Comparison of ENCODE assay signal across 21 cellular contexts in genomic region chr11:69136471-69136870, GRCh38. TPM values are rescaled to one million over a fixed set of nuclear protein-coding genes. Genes with fewer than 3 reads are reported as not detected.
"Had no signal": no experiment of that assay in that cellular context is flagged by ENCODE, and none has a peak within 500 bp of the region (broad histone marks: within the 10 kb centered on the region; RNA-seq: fewer than 3 reads in every experiment).

No MANE protein-coding gene starts in this region.

- H3K4me3 ChIP-seq: cardiac muscle cell, dorsolateral prefrontal cortex, pancreas, sigmoid colon, SK-N-MC, thyroid gland had no signal

- H3K4me1 Mint-ChIP-seq: activated naive CD8-positive, alpha-beta T cell treated with anti-CD3 and anti-CD28 coated beads, Interleukin-2, amount 10 ng/mL, durations not matched to agents 7 days and 5 days had no signal

- H3K27ac Mint-ChIP-seq: activated B cell treated with CpG ODN at 0.5 μM for 24 hours; activated naive CD8-positive, alpha-beta T cell treated with anti-CD3 and anti-CD28 coated beads, Interleukin-2, amount 10 ng/mL, durations not matched to agents 7 days and 5 days; T-helper 2 cell treated with Interferon-gamma antibody and Interleukin-4, amounts not matched to agents 5 μg/mL and 100 μg/mL, for 36 hours had no signal

- ATAC-seq: left ventricle myocardium superior; naive thymus-derived CD4-positive, alpha-beta T cell; stimulated activated memory B cell treated with anti-CD40 and anti-IgM and Interleukin-4, amounts not matched to agents 10 μg/mL and 1 μg/mL and 100 μg/mL, for 72 hours had no signal

- H3K9me3 ChIP-seq: neutrophil, pancreas, sigmoid colon, thyroid gland had no signal

- H3K4me3 Mint-ChIP-seq: activated B cell treated with CpG ODN at 0.5 μM for 24 hours; activated naive CD8-positive, alpha-beta T cell treated with anti-CD3 and anti-CD28 coated beads, Interleukin-2, amount 10 ng/mL, durations not matched to agents 7 days and 5 days; activated T-helper 1 cell treated with anti-CD3 and anti-CD28 coated beads, Interleukin-12 subunit alpha, Interleukin-12 subunit beta, Interleukin-2, Interleukin-4 antibody, amounts not matched to agents 30 ng/mL and 10 ng/mL and 1 ng/mL, durations not matched to agents 14 hours and 24 hours and 36 hours; naive thymus-derived CD4-positive, alpha-beta T cell; stimulated activated memory B cell treated with anti-CD40 and anti-IgM and Interleukin-4, amounts not matched to agents 10 μg/mL and 1 μg/mL and 100 μg/mL, for 72 hours; T-helper 2 cell treated with Interferon-gamma antibody and Interleukin-4, amounts not matched to agents 5 μg/mL and 100 μg/mL, for 36 hours had no signal

- H3K27me3 ChIP-seq: cardiac muscle cell, dorsolateral prefrontal cortex, neutrophil, pancreas, sigmoid colon, thyroid gland had no signal

- H3K27me3 Mint-ChIP-seq: activated B cell treated with CpG ODN at 0.5 μM for 24 hours; activated naive CD8-positive, alpha-beta T cell treated with anti-CD3 and anti-CD28 coated beads, Interleukin-2, amount 10 ng/mL, durations not matched to agents 7 days and 5 days; naive thymus-derived CD4-positive, alpha-beta T cell; stimulated activated memory B cell treated with anti-CD40 and anti-IgM and Interleukin-4, amounts not matched to agents 10 μg/mL and 1 μg/mL and 100 μg/mL, for 72 hours had no signal

- DNase-seq: activated B cell treated with CpG ODN at 0.5 μM for 24 hours; activated CD4-positive, alpha-beta T cell treated with anti-CD3 and anti-CD28 coated beads, Interleukin-2, amount 50 U/mL, for 1 hour; activated naive CD8-positive, alpha-beta T cell treated with anti-CD3 and anti-CD28 coated beads, Interleukin-2, amount 10 ng/mL, durations not matched to agents 7 days and 5 days; amygdala; foreskin melanocyte; left ventricle myocardium superior; mesendoderm; naive thymus-derived CD4-positive, alpha-beta T cell; sigmoid colon; stimulated activated CD4-positive, alpha-beta T cell treated with anti-CD3 and anti-CD28 coated beads, Interleukin-4, amount 100 ng/mL, for 4 hours; thyroid gland had no signal

- H3K27ac ChIP-seq: cardiac muscle cell, dorsolateral prefrontal cortex, neutrophil, pancreas, sigmoid colon, SK-N-MC, thyroid gland had no signal

- H3K36me3 ChIP-seq: cardiac muscle cell, neutrophil, pancreas, thyroid gland had no signal

RNA-seq across cellular contexts. Expression of gene SMIM38, which starts 19.3 kb away (rescaled TPM):
- total RNA-seq: epithelial cell of proximal tubule, left ventricle myocardium superior had no signal
- polyA plus RNA-seq: keratinocyte; naive thymus-derived CD4-positive, alpha-beta T cell had no signal
